Comparison of ENCODE assay signal across 1 cellular context in the genomic region with DNA sequence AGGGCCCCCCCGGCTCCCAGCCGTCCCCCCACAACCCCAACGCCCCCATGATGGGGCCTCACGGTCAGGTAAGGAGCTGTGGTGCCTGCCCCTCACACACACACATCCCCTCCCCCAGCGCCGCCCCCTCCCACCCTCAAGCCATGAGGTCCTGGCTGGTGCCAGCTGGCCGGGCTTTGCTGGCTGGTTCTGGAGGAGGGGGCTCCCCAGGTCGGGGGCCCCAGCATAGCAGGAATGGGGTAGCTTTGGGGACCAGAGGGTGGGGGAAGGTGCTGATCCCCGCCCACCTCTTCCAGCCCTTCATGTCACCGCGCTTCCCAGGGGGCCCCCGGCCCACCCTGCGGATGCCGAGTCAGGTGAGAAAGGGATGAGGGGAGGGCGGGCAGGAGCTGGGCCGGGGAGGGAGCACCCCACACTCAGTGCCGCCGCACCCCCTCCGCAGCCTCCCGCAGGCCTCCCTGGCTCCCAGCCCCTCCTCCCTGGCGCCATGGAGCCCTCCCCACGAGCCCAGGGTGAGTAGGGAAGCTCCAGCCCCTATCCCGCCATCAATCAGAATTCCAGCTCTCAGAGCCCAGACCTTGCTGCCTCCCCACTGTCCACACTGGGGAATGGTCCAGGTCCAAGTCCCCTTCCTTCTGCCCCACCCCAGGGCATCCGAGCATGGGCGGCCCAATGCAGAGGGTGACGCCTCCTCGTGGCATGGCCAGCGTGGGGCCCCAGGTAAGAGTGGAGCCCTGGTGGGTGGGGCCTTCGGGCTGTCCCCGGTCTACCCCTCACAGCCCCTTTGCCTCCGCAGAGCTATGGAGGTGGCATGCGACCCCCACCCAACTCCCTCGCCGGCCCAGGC.
TF ChIP-seq lines count a peak whose summit lies in the region.

No MANE protein-coding gene starts in this region.

TF ChIP-seq in GM12878, 131 proteins besides CTCF, POLR2A, EP300 and RAD21:
- TF ChIP-seq GATAD2B (conservative IDR thresholded peaks at IDR 0.05; ENCODE audit: low read depth) (no peak), ZBED1 (IDR thresholded peaks at IDR 0.05; ENCODE audit: borderline replicate concordance) (no peak), PML (IDR thresholded peaks at IDR 0.05; ENCODE audit: low read length) (no peak), MEF2A (IDR thresholded peaks at IDR 0.05; ENCODE audit: insufficient read depth, low read depth, low read length) (no peak), RAD51 (IDR thresholded peaks at IDR 0.05) (no peak), POLR2AphosphoS5 (IDR thresholded peaks at IDR 0.05; ENCODE audit: low read length) (no peak), STAT1 (conservative IDR thresholded peaks at IDR 0.05) (no peak)
- TF ChIP-seq, protein P1, sequence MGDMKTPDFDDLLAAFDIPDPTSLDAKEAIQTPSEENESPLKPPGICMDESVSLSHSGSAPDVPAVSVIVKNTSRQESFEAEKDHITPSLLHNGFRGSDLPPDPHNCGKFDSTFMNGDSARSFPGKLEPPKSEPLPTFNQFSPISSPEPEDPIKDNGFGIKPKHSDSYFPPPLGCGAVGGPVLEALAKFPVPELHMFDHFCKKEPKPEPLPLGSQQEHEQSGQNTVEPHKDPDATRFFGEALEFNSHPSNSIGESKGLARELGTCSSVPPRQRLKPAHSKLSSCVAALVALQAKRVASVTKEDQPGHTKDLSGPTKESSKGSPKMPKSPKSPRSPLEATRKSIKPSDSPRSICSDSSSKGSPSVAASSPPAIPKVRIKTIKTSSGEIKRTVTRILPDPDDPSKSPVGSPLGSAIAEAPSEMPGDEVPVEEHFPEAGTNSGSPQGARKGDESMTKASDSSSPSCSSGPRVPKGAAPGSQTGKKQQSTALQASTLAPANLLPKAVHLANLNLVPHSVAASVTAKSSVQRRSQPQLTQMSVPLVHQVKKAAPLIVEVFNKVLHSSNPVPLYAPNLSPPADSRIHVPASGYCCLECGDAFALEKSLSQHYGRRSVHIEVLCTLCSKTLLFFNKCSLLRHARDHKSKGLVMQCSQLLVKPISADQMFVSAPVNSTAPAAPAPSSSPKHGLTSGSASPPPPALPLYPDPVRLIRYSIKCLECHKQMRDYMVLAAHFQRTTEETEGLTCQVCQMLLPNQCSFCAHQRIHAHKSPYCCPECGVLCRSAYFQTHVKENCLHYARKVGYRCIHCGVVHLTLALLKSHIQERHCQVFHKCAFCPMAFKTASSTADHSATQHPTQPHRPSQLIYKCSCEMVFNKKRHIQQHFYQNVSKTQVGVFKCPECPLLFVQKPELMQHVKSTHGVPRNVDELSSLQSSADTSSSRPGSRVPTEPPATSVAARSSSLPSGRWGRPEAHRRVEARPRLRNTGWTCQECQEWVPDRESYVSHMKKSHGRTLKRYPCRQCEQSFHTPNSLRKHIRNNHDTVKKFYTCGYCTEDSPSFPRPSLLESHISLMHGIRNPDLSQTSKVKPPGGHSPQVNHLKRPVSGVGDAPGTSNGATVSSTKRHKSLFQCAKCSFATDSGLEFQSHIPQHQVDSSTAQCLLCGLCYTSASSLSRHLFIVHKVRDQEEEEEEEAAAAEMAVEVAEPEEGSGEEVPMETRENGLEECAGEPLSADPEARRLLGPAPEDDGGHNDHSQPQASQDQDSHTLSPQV (IDR thresholded peaks at IDR 0.05): no peak
TF ChIP-seq in GM12878: peak in this region for 0.
